In genomic region chr9:137070906-137071275, GRCh38 we compare ENCODE assay signal across 9 cellular contexts. TPM values are rescaled to one million over a fixed set of nuclear protein-coding genes. Genes with fewer than 3 reads are reported as not detected.
A peak's percentile ranks its signal among the peaks of the same experiment; 100 is the strongest.
DNase-seq lines count a peak whose midpoint lies in the region; ATAC-seq and TF ChIP-seq lines count a peak whose summit lies in the region.
"Had no signal": no experiment of that assay in that cellular context is flagged by ENCODE, and none has a peak within 500 bp of the region (broad histone marks: within the 10 kb centered on the region; RNA-seq: fewer than 3 reads in every experiment).

No MANE protein-coding gene starts in this region.

- ATAC-seq in HG03097 (IDR thresholded peaks at IDR 0.05; ENCODE audit: low FRiP score, unreplicated experiment), result peak; percentile 2

- H3K36me3 Mint-ChIP-seq in osteocyte (ENCODE audit: unreplicated experiment), result no peaks in the 10 kb centered on the region

- peak overlapping the region; percentile 52 for H3K27ac Mint-ChIP-seq in osteocyte (ENCODE audit: unreplicated experiment)

- no peaks in the 10 kb centered on the region for H3K27me3 ChIP-seq in SU-DHL-6 (ENCODE audit: low read length)

- H2AFZ ChIP-seq in SU-DHL-6 (ENCODE audit: low read depth, low read length, severe bottlenecking), result peak overlapping the region; percentile 63

- H3K9ac ChIP-seq in SU-DHL-6 (ENCODE audit: low read length), result peak overlapping the region; percentile 80

- no peaks in the 10 kb centered on the region for H3K9me3 Mint-ChIP-seq in osteocyte (ENCODE audit: unreplicated experiment)

- peak overlapping the region; percentile 46 for H3K27ac ChIP-seq in SU-DHL-6 (ENCODE audit: low read depth, low read length)

- TF ChIP-seq CTCF in SU-DHL-6 (IDR thresholded peaks at IDR 0.05; ENCODE audit: insufficient read depth, low read length, poor library complexity, severe bottlenecking) (no peak), fibroblast of villous mesenchyme (IDR thresholded peaks at IDR 0.05; ENCODE audit: insufficient read depth, low read depth, low read length) (no peak), osteocyte (IDR thresholded peaks at IDR 0.05) (no peak)

- no peaks in the 10 kb centered on the region for H3K27me3 Mint-ChIP-seq in osteocyte (ENCODE audit: unreplicated experiment)

- peaks cover 12% of the 10 kb centered on the region for H3K79me2 ChIP-seq in SU-DHL-6 (ENCODE audit: insufficient read depth, low read length)

- H3K4me3 ChIP-seq in GM08714 (ENCODE audit: low read length) (peak overlapping the region; percentile 4; the same call in 1 of the 2 replicates), SU-DHL-6 (ENCODE audit: insufficient read depth, low read length, poor library complexity, severe bottlenecking) (peak overlapping the region; percentile 83), fibroblast of villous mesenchyme (ENCODE audit: low read depth, low read length) (peak overlapping the region; percentile 51)

- H3K4me3 Mint-ChIP-seq in osteocyte (ENCODE audit: unreplicated experiment), result peak overlapping the region; percentile 63

- no peaks in the 10 kb centered on the region for H3K9me3 ChIP-seq in SU-DHL-6 (ENCODE audit: insufficient read depth, low read length)

- H3K4me2 ChIP-seq in SU-DHL-6 (ENCODE audit: low read depth, low read length, poor library complexity, severe bottlenecking), result peak overlapping the region; percentile 79

- peaks cover 18% of the 10 kb centered on the region for H3F3A ChIP-seq in SU-DHL-6 (ENCODE audit: insufficient read depth)

- H4K20me1 ChIP-seq in SU-DHL-6 (ENCODE audit: low read depth, low read length), result no peaks in the 10 kb centered on the region

- H3K9me2 ChIP-seq in SU-DHL-6 (replicated peaks; ENCODE audit: insufficient read depth, low read length), result no peaks in the 10 kb centered on the region

- H3K36me3 ChIP-seq in SU-DHL-6 (ENCODE audit: low read length), result no peaks in the 10 kb centered on the region

- DNase-seq in fibroblast of villous mesenchyme (ENCODE audit: low read depth) (no peak), osteocyte (ENCODE audit: extremely low spot score, unreplicated experiment) (peak; percentile 85), SIG-M5 (lab: John Stamatoyannopoulos, UW) (no peak), DMS 273 treated with DMSO at 0.1 percent for 48 hours (lab: John Stamatoyannopoulos, UW) (no peak)
- DNase-seq in activated CD8-positive, alpha-beta memory T cell treated with anti-CD3 and anti-CD28 coated beads for 24 hours, result no peak

- H3K4me1 Mint-ChIP-seq in osteocyte (ENCODE audit: unreplicated experiment), result peaks cover 12% of the 10 kb centered on the region

RNA-seq across cellular contexts. Expression of gene SAPCD2, which starts 0.5 kb away (rescaled TPM):
- total RNA-seq in fibroblast of villous mesenchyme, result 5.2 TPM in 2 replicates
- total RNA-seq in osteocyte, result 3.1 and 3.4 TPM in 2 replicates

RNA-seq across cellular contexts. Expression of gene UAP1L1, which starts 6.4 kb away (rescaled TPM):
- 16.0 and 31.2 TPM in 2 replicates for total RNA-seq in fibroblast of villous mesenchyme
- 34.2 and 38.3 TPM in 2 replicates for total RNA-seq in osteocyte

RNA-seq across cellular contexts. Expression of gene MAN1B1, which starts 15.9 kb away (rescaled TPM):
- total RNA-seq in fibroblast of villous mesenchyme (65.6 and 65.7 TPM in 2 replicates), osteocyte (109 and 120 TPM in 2 replicates)

RNA-seq across cellular contexts. Expression of gene ENTPD2, which starts 17.0 kb away (rescaled TPM):
- total RNA-seq in fibroblast of villous mesenchyme, result not detected in 2 replicates
- 0.46 TPM in 1 of 2 replicates, not detected in the other for total RNA-seq in osteocyte
- total RNA-seq: activated CD8-positive, alpha-beta memory T cell treated with anti-CD3 and anti-CD28 coated beads for 36 hours had no signal

RNA-seq across cellular contexts. Expression of gene NPDC1, which starts 24.9 kb away (rescaled TPM):
- total RNA-seq in fibroblast of villous mesenchyme (6.4 and 13.0 TPM in 2 replicates), osteocyte (84.4 and 91.0 TPM in 2 replicates)

Comparison
In these comparisons a context has a peak if more than half of its experiments do, and no peak if none do; other contexts are left out.
1. H3K4me3 ChIP-seq: peak in every context shown above with its lines; median percentile 83 in SU-DHL-6; 51 in fibroblast of villous mesenchyme; 4 in GM08714.